ENCODE assay signal across 2 cellular contexts in genomic region chr10:42971251-42971599, GRCh38.
TF ChIP-seq lines count a peak whose summit lies in the region.

No MANE protein-coding gene starts in this region.

TF ChIP-seq in SK-N-SH, 30 proteins besides CTCF, POLR2A, EP300 and RAD21 (continued from another document):
- TF ChIP-seq, protein P1, sequence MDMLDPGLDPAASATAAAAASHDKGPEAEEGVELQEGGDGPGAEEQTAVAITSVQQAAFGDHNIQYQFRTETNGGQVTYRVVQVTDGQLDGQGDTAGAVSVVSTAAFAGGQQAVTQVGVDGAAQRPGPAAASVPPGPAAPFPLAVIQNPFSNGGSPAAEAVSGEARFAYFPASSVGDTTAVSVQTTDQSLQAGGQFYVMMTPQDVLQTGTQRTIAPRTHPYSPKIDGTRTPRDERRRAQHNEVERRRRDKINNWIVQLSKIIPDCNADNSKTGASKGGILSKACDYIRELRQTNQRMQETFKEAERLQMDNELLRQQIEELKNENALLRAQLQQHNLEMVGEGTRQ (IDR thresholded peaks at IDR 0.05; ENCODE audit: borderline replicate concordance, low read depth, low read length): no peak
- TF ChIP-seq CHD2 (IDR thresholded peaks at IDR 0.05; ENCODE audit: low read length, partially characterized antibody) (no peak), MXI1 (IDR thresholded peaks at IDR 0.05; ENCODE audit: low read depth, low read length) (no peak), TAF1 (IDR thresholded peaks at IDR 0.05; ENCODE audit: borderline replicate concordance, low read depth, low read length) (no peak), ELF1 (IDR thresholded peaks at IDR 0.05) (no peak), YY1 (IDR thresholded peaks at IDR 0.05; ENCODE audit: low read depth) (no peak), JUND (IDR thresholded peaks at IDR 0.05) (no peak), MEF2A (IDR thresholded peaks at IDR 0.05; ENCODE audit: borderline replicate concordance, low read depth) (no peak)
- TF ChIP-seq, protein P2, sequence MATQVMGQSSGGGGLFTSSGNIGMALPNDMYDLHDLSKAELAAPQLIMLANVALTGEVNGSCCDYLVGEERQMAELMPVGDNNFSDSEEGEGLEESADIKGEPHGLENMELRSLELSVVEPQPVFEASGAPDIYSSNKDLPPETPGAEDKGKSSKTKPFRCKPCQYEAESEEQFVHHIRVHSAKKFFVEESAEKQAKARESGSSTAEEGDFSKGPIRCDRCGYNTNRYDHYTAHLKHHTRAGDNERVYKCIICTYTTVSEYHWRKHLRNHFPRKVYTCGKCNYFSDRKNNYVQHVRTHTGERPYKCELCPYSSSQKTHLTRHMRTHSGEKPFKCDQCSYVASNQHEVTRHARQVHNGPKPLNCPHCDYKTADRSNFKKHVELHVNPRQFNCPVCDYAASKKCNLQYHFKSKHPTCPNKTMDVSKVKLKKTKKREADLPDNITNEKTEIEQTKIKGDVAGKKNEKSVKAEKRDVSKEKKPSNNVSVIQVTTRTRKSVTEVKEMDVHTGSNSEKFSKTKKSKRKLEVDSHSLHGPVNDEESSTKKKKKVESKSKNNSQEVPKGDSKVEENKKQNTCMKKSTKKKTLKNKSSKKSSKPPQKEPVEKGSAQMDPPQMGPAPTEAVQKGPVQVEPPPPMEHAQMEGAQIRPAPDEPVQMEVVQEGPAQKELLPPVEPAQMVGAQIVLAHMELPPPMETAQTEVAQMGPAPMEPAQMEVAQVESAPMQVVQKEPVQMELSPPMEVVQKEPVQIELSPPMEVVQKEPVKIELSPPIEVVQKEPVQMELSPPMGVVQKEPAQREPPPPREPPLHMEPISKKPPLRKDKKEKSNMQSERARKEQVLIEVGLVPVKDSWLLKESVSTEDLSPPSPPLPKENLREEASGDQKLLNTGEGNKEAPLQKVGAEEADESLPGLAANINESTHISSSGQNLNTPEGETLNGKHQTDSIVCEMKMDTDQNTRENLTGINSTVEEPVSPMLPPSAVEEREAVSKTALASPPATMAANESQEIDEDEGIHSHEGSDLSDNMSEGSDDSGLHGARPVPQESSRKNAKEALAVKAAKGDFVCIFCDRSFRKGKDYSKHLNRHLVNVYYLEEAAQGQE (IDR thresholded peaks at IDR 0.05; ENCODE audit: low read depth, low read length): no peak

TF ChIP-seq in SK-N-SH treated with all-trans-retinoic acid at 6 μM for 48 hours, 23 proteins besides CTCF, POLR2A, EP300 and RAD21 (continued from another document):
- no peak for TF ChIP-seq CSRNP3 (CRISPR knock-in tag; IDR thresholded peaks at IDR 0.05)
- no peak for TF ChIP-seq CREB5 (CRISPR knock-in tag; IDR thresholded peaks at IDR 0.05; ENCODE audit: low read depth)
- TF ChIP-seq OSR1 (CRISPR knock-in tag; IDR thresholded peaks at IDR 0.05): no peak
- no peak for TF ChIP-seq TOX (CRISPR knock-in tag; IDR thresholded peaks at IDR 0.05; ENCODE audit: borderline replicate concordance)
- TF ChIP-seq, protein P3, sequence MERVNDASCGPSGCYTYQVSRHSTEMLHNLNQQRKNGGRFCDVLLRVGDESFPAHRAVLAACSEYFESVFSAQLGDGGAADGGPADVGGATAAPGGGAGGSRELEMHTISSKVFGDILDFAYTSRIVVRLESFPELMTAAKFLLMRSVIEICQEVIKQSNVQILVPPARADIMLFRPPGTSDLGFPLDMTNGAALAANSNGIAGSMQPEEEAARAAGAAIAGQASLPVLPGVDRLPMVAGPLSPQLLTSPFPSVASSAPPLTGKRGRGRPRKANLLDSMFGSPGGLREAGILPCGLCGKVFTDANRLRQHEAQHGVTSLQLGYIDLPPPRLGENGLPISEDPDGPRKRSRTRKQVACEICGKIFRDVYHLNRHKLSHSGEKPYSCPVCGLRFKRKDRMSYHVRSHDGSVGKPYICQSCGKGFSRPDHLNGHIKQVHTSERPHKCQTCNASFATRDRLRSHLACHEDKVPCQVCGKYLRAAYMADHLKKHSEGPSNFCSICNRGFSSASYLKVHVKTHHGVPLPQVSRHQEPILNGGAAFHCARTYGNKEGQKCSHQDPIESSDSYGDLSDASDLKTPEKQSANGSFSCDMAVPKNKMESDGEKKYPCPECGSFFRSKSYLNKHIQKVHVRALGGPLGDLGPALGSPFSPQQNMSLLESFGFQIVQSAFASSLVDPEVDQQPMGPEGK (CRISPR knock-in tag; IDR thresholded peaks at IDR 0.05; ENCODE audit: borderline replicate concordance): no peak
- TF ChIP-seq ZFP30 (CRISPR knock-in tag; IDR thresholded peaks at IDR 0.05): no peak
- no peak for TF ChIP-seq SNAI2 (CRISPR knock-in tag; IDR thresholded peaks at IDR 0.05)
- TF ChIP-seq PPARA (CRISPR knock-in tag; IDR thresholded peaks at IDR 0.05; ENCODE audit: borderline replicate concordance): no peak
- no peak for TF ChIP-seq RARB (CRISPR knock-in tag; IDR thresholded peaks at IDR 0.05)
